Comparison of ENCODE assay signal across 28 cellular contexts in the genomic region with DNA sequence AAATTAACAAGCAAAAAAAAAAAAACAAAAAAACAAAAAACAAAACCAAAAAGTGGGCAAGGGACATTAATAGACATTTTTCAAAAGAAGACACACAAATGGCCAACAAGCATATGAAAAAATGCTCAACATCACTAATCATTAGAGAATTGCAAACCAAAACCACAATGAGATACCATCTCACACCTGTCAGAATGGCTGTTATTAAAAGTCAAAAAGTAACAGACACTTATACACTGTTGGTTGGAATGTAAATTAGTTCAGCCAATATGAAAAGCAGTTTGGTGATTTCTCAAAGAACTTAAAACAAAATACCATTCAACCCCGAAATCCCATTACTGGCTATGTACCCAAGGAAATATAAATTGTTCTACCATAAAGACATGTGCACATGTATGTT.
"Had no signal": no experiment of that assay in that cellular context is flagged by ENCODE, and none has a peak within 500 bp of the region (broad histone marks: within the 10 kb centered on the region; RNA-seq: fewer than 3 reads in every experiment).

No MANE protein-coding gene starts in this region.

- H3K27ac ChIP-seq: hepatocyte, left ventricle myocardium inferior, neural progenitor cell, sigmoid colon, testis, vagina, WERI-Rb-1 had no signal

- H3K27me3 ChIP-seq: hepatocyte, neural progenitor cell, sigmoid colon, testis, vagina had no signal

- ATAC-seq: activated CD8-positive, alpha-beta memory T cell treated with anti-CD3 and anti-CD28 coated beads, Interleukin-2, amount 10 ng/mL, durations not matched to agents 7 days and 5 days; activated CD8-positive, alpha-beta T cell treated with anti-CD3 and anti-CD28 coated beads for 36 hours; esophagus mucosa; naive thymus-derived CD8-positive, alpha-beta T cell had no signal

- H3K4me3 ChIP-seq: hepatocyte, left ventricle myocardium inferior, neural progenitor cell, sigmoid colon, testis, vagina had no signal

- H3K79me2 ChIP-seq: hepatocyte had no signal

- DNase-seq: activated CD4-positive, alpha-beta T cell treated with anti-CD3 and anti-CD28 coated beads, Interleukin-2, amount 10 ng/mL, durations not matched to agents 7 days and 5 days; activated CD4-positive, CD25-positive, alpha-beta regulatory T cell treated with anti-CD3 and anti-CD28 coated beads, Interleukin-2, amount 50 U/mL, for 72 hours; activated CD8-positive, alpha-beta memory T cell treated with anti-CD3 and anti-CD28 coated beads, Interleukin-2, amount 10 ng/mL, durations not matched to agents 7 days and 5 days; activated CD8-positive, alpha-beta T cell treated with anti-CD3 and anti-CD28 coated beads for 36 hours; activated naive CD8-positive, alpha-beta T cell treated with anti-CD3 and anti-CD28 coated beads for 36 hours; activated T-cell treated with anti-CD3 and anti-CD28 coated beads for 4 hours; central memory CD4-positive, alpha-beta T cell; effector memory CD4-positive, alpha-beta T cell; glutamatergic neuron; kidney glomerular epithelial cell; left ventricle myocardium inferior; mammary epithelial cell; naive thymus-derived CD8-positive, alpha-beta T cell; sigmoid colon; stimulated activated CD4-positive, alpha-beta T cell treated with anti-CD3 and anti-CD28 coated beads, Interleukin-4, amount 100 ng/mL, for 1 hour; stimulated activated naive CD4-positive, alpha-beta T cell; testis; trophoblast cell; WERI-Rb-1 had no signal

- H3K9me3 ChIP-seq: left ventricle myocardium inferior, sigmoid colon, testis, vagina had no signal

- H2AFZ ChIP-seq: hepatocyte, neural progenitor cell had no signal

- H3K9ac ChIP-seq: neural progenitor cell had no signal

- FAIRE-seq: astrocyte, colon, endothelial cell of umbilical vein, frontal cortex, TTC549 had no signal

- H3K4me1 ChIP-seq: left ventricle myocardium inferior, vagina had no signal

- H3K4me2 ChIP-seq: hepatocyte, neural progenitor cell had no signal

- H3K36me3 ChIP-seq: left ventricle myocardium inferior, neural progenitor cell, sigmoid colon, vagina, WERI-Rb-1 had no signal
